In genomic region chr2:191677091-191677645, GRCh38 we compare ENCODE assay signal across 8 cellular contexts. TPM values are rescaled to one million over a fixed set of nuclear protein-coding genes. Genes with fewer than 3 reads are reported as not detected.
DNase-seq lines count a peak whose midpoint lies in the region; ATAC-seq and TF ChIP-seq lines count a peak whose summit lies in the region.

No MANE protein-coding gene starts in this region.

- H4K20me1 ChIP-seq in GM23248 (ENCODE audit: insufficient read depth): no peaks in the 10 kb centered on the region

- H3K4me2 ChIP-seq in GM23248 (ENCODE audit: unreplicated experiment): peak overlapping the region; percentile 100

- H3K4me1 ChIP-seq in GM23248 (ENCODE audit: insufficient read depth) (peaks cover 29% of the 10 kb centered on the region), muscle layer of duodenum (ENCODE audit: control insufficient read depth in 1 of 2, insufficient read depth in 2 of 2, low read length in 2 of 2) (peaks cover 0 to 6% of the 10 kb centered on the region in 2 donors), thyroid gland (peaks cover 4 to 12% of the 10 kb centered on the region in 2 donors)

- peak overlapping the region; percentile 97 for H3K4me3 Mint-ChIP-seq in activated B cell treated with CpG ODN at 0.5 μM for 24 hours

- no peaks in the 10 kb centered on the region for H3K9me3 ChIP-seq in GM23248 (ENCODE audit: low read depth)
- H3K9me3 ChIP-seq in muscle layer of duodenum (ENCODE audit: control insufficient read depth in 1 of 2, low read length in 2 of 2): no peaks in the 10 kb centered on the region
- no peaks in the 10 kb centered on the region for H3K9me3 ChIP-seq in thyroid gland

- H3K27me3 ChIP-seq in GM23248 (replicated peaks; ENCODE audit: insufficient read depth) (no peaks in the 10 kb centered on the region), muscle layer of duodenum (ENCODE audit: low read depth, low read length) (no peaks in the 10 kb centered on the region), thyroid gland (no peaks in the 10 kb centered on the region)

- H3K27ac Mint-ChIP-seq in activated B cell treated with CpG ODN at 0.5 μM for 24 hours: peak overlapping the region; percentile 99

- H3K36me3 ChIP-seq in GM23248 (ENCODE audit: low read depth) (peaks cover 15% of the 10 kb centered on the region; the same call in 1 of the 2 replicates), muscle layer of duodenum (ENCODE audit: control insufficient read depth in 1 of 2, insufficient read depth in 2 of 2, low read length in 2 of 2) (peaks cover 2 to 9% of the 10 kb centered on the region in 2 donors), thyroid gland (peaks cover 0 to 6% of the 10 kb centered on the region in 2 donors)

- H3F3A ChIP-seq in GM23248 (ENCODE audit: insufficient read depth): peaks cover 45% of the 10 kb centered on the region

- H3K4me1 Mint-ChIP-seq in activated B cell treated with CpG ODN at 0.5 μM for 24 hours: peaks cover 57% of the 10 kb centered on the region

- peak; percentile 23 for ATAC-seq in activated B cell treated with CpG ODN at 0.5 μM for 24 hours (ENCODE audit: low read depth)

- in situ Hi-C loops in GM23248 (cut with MboI): loop anchor here (25.0 kb wide), 1 partner anchor 485 kb away; no protein-coding TSS in a partner anchor
- in situ Hi-C loops in G401 (cut with HindIII; ENCODE audit: low sequenced_read_pairs): no loop called here

- H3K27ac ChIP-seq in GM23248 (peak overlapping the region; percentile 100), muscle layer of duodenum (ENCODE audit: low read length) (peak overlapping the region; percentile 99), thyroid gland (peak overlapping the region; percentile 84 to 95 (median 91))

- CTCF ChIA-PET in activated B cell treated with CpG ODN at 0.5 μM for 24 hours (lab: Charles Lee): interaction anchor here (0.8 to 3.1 kb wide), 5 partner anchors 15 to 110 kb away, joined by 3 to 17 read pairs (median 3); no protein-coding TSS in a partner anchor

- TF ChIP-seq POLR2A in thyroid gland (IDR thresholded peaks at IDR 0.05): no peak

- peaks cover 42% of the 10 kb centered on the region for H3K79me2 ChIP-seq in GM23248 (ENCODE audit: insufficient read depth)

- no peaks in the 10 kb centered on the region for H3K27me3 Mint-ChIP-seq in activated B cell treated with CpG ODN at 0.5 μM for 24 hours

- DNase-seq in GM23248 (peak; percentile 93), LNCaP clone FGC (ENCODE audit: low read depth) (no peak), activated B cell treated with CpG ODN at 0.5 μM for 24 hours (no peak), epithelial cell of proximal tubule (ENCODE audit: low read depth) (no peak), thyroid gland (no peak), G401 (ENCODE audit: low spot score) (no peak)

- no peaks in the 10 kb centered on the region for H3K9me2 ChIP-seq in GM23248 (ENCODE audit: insufficient read depth)

- intact Hi-C loops in activated B cell treated with CpG ODN at 0.5 μM for 24 hours (cut with micrococcal nuclease): loop anchor here (1.0 to 10.0 kb wide), 9 partner anchors 14 to 1915 kb away; partner anchors contain the start of genes MFSD6, NAB1, NEMP2 and OSGEPL1
- intact Hi-C loops in thyroid gland (cut with DNase I): no loop called here

- peaks cover 30% of the 10 kb centered on the region for H3K36me3 Mint-ChIP-seq in activated B cell treated with CpG ODN at 0.5 μM for 24 hours (ENCODE audit: low read depth)

- no peaks in the 10 kb centered on the region for H3K9me3 Mint-ChIP-seq in activated B cell treated with CpG ODN at 0.5 μM for 24 hours

- H2AFZ ChIP-seq in GM23248: peak overlapping the region; percentile 68

- H3K4me3 ChIP-seq in GM08714 (ENCODE audit: low read length): peak overlapping the region; percentile 80
- peak overlapping the region; percentile 97 for H3K4me3 ChIP-seq in GM23248
- H3K4me3 ChIP-seq in LNCaP clone FGC (ENCODE audit: low read depth, low read length): peak overlapping the region; percentile 80
- peak overlapping the region; percentile 86 for H3K4me3 ChIP-seq in epithelial cell of proximal tubule (ENCODE audit: low read depth, low read length)
- peak overlapping the region; percentile 69 to 86 for H3K4me3 ChIP-seq in muscle layer of duodenum (ENCODE audit: low read depth in 1 of 2, low read length in 2 of 2)
- peak overlapping the region in 2 of 3 donors; percentile 41 for H3K4me3 ChIP-seq in thyroid gland (replicated peaks in 1 of 3)

- peak overlapping the region; percentile 97 for H3K9ac ChIP-seq in GM23248

- TF ChIP-seq CTCF in LNCaP clone FGC (IDR thresholded peaks at IDR 0.05; ENCODE audit: control insufficient read depth, extremely low read depth, insufficient read depth): no peak
- TF ChIP-seq CTCF in activated B cell treated with CpG ODN at 0.5 μM for 24 hours (IDR thresholded peaks at IDR 0.05): no peak
- TF ChIP-seq CTCF in epithelial cell of proximal tubule (conservative IDR thresholded peaks at IDR 0.05; ENCODE audit: low read depth, low read length): no peak
- no peak for TF ChIP-seq CTCF in thyroid gland (IDR thresholded peaks at IDR 0.05)

- 6 to 8% methylated on average over 6 of the region's 6 CpGs for WGBS in GM23248 (ENCODE audit: low coverage in 1 of 2, low lambda C conversion rate in 2 of 2, missing lambda C conversion rate in 2 of 2), 2 experiments
- WGBS in thyroid gland, 2 donors: 15 to 16% methylated on average over 6 of the region's 6 CpGs

- POLR2A ChIA-PET in activated B cell treated with CpG ODN at 0.5 μM for 24 hours (lab: Charles Lee): interaction anchor here (0.8 to 7.9 kb wide), 37 partner anchors 9 to 796 kb away, joined by 3 to 380 read pairs (median 7); partner anchors contain the start of genes GLS, STAT1 and STAT4

RNA-seq across cellular contexts. Expression of gene NABP1, which starts 0.8 kb away (rescaled TPM):
- 121 and 124 TPM in 2 replicates for total RNA-seq in GM23248 (2014; rRNA removed; shearing (Covaris generic))
- 120 and 148 TPM in 2 replicates for polyA plus RNA-seq in GM23248 (2016; fragmentation: Nextera tagmentation; extraction: Ambion mirVana)
- total RNA-seq in activated B cell treated with CpG ODN at 0.5 μM for 24 hours (69.6 and 86.0 TPM in 2 replicates), epithelial cell of proximal tubule (32.1 and 33.8 TPM in 2 replicates), thyroid gland (10 to 100 TPM in 1 of 4 donors, 1 to 10 TPM in 3; 5.7 to 28.6 (median 7.9) TPM)
- 0.74 and 1.9 TPM in 2 replicates for total RNA-seq in G401 (2014; rRNA removed; shearing (Covaris generic))

Comparison
In these comparisons a context has a peak if more than half of its experiments do, and no peak if none do; other contexts are left out.
1. H3K4me3 ChIP-seq: peak in every context shown above with its lines; median percentile 97 in GM23248; 86 in epithelial cell of proximal tubule; 80 in GM08714; 80 in LNCaP clone FGC; 78 in muscle layer of duodenum; 41 in thyroid gland.